ENCODE assay signal across 8 cellular contexts in the genomic region with DNA sequence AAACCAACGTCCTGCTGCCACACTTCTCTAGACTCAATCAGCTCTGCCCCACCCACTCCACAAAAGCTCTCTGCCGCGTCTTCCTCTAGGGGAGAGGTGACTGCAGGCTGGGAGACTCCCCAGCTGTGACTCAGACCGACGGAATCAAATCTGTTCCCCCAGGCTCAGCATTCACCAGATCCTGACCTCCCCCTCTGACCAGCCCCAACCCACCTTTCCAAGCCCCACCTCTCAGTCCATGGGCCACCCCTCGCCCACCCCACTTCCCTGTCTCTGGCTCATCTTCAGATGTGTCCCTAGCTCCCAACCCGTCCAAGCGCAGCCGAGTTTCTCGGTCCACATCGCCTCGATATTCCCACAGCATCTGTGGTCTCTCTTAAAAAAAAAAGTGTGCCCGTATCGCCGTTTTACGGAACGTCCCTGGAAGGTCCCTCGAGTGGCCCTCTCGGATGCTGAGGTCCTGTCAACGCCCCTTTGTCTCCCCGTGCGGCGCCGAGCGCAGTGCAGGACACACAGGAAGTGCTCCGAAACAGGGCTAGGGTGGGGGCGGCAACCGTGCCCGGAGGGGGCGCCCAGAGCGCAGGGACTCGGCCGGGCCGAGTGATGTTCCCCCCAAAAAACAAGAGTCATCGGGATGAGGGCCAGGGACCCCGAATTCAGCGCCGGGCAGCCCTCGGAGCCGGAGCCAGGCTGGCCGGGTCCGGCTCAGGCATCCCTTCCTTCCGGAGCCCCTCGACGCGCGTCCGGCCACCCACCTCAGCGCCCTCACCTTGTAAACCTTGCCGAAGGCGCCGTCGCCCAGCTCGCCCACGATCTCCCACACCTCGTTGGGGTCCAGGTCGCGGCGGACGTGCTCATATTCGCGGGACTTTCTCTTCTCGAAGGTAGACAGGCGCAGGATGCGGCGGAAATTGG. TPM values are rescaled to one million over a fixed set of nuclear protein-coding genes. Genes with fewer than 3 reads are reported as not detected.
DNase-seq lines count a peak whose midpoint lies in the region; ATAC-seq, FAIRE-seq and TF ChIP-seq lines count a peak whose summit lies in the region.

No MANE protein-coding gene starts in this region.

- no peaks in the 10 kb centered on the region for H3K9me3 ChIP-seq in Caco-2
- H3K9me3 ChIP-seq in adrenal gland (replicated peaks in 1 of 3), result no peaks in the 10 kb centered on the region
- no peaks in the 10 kb centered on the region for H3K9me3 ChIP-seq in right atrium auricular region

- BruUV-seq in Caco-2 (replicated peaks; lab: Mats Ljungman, UMichigan), result no TSS peak

- H3K4me1 ChIP-seq in Caco-2 (peaks cover 8% of the 10 kb centered on the region; the same call in 1 of the 2 replicates), adrenal gland (replicated peaks in 1 of 2) (peaks cover 5 to 21% of the 10 kb centered on the region in 2 donors), right atrium auricular region (peaks cover 0 to 29% of the 10 kb centered on the region in 2 donors)

- peak overlapping the region; percentile 67 to 90 (median 84) for H3K27ac ChIP-seq in adrenal gland
- peak overlapping the region; percentile 89 to 93 for H3K27ac ChIP-seq in right atrium auricular region

- H3K27ac Mint-ChIP-seq in Caco-2 (ENCODE audit: unreplicated experiment), result peak overlapping the region; percentile 36

- CTCF ChIA-PET in Caco-2 (lab: Charles Lee), result interaction anchor here (0.9 to 2.0 kb wide), 7 partner anchors 13 to 279 kb away, joined by 3 to 7 read pairs (median 4); no protein-coding TSS in a partner anchor

- peak overlapping the region; percentile 98 for H3K4me3 Mint-ChIP-seq in Caco-2 (ENCODE audit: unreplicated experiment)

- peak; percentile 25 for ATAC-seq in GM21381 (IDR thresholded peaks at IDR 0.05; ENCODE audit: unreplicated experiment)

- TF ChIP-seq POLR2A in adrenal gland (IDR thresholded peaks at IDR 0.05), result no peak

- no peaks in the 10 kb centered on the region for H3K36me3 ChIP-seq in Caco-2 (ENCODE audit: control insufficient read depth, insufficient read depth, low read length)
- H3K36me3 ChIP-seq in adrenal gland (replicated peaks in 1 of 2), result no peaks in the 10 kb centered on the region
- H3K36me3 ChIP-seq in right atrium auricular region, result no peaks in the 10 kb centered on the region

- POLR2A ChIA-PET in Caco-2 (lab: Charles Lee), result interaction anchor here (0.6 kb wide), 2 partner anchors 136 to 800 kb away, joined by 4 to 7 read pairs; no protein-coding TSS in a partner anchor

- H3K9me3 Mint-ChIP-seq in Caco-2 (ENCODE audit: unreplicated experiment), result no peaks in the 10 kb centered on the region

- peak overlapping the region; percentile 91 for H3K4me3 ChIP-seq in Caco-2 (ENCODE audit: low read depth, low read length)
- H3K4me3 ChIP-seq in adrenal gland, result peak overlapping the region; percentile 21 to 88 (median 82)
- peak overlapping the region; percentile 77 to 82 for H3K4me3 ChIP-seq in right atrium auricular region
- peak overlapping the region; percentile 87 for H3K4me3 ChIP-seq in retinal pigment epithelial cell (ENCODE audit: low read length)

- intact Hi-C loops in Caco-2 (cut with micrococcal nuclease; ENCODE audit: unreplicated experiment) (loop anchor here (1.0 to 5.0 kb wide), 6 partner anchors 25 to 275 kb away; a partner anchor contains a TSS), adrenal gland (cut with DNase I) (loop anchor here (2.0 to 10.0 kb wide), 3 partner anchors 75 to 97 kb away; a partner anchor contains a TSS)

- peaks cover 17% of the 10 kb centered on the region for H3K36me3 Mint-ChIP-seq in Caco-2 (ENCODE audit: insufficient read depth, unreplicated experiment)

- peak; percentile 49 to 53 for DNase-seq in Caco-2
- peak; percentile 69 for DNase-seq in HTR-8/SVneo (ENCODE audit: insufficient read length, low spot score)
- peak; percentile 64 for DNase-seq in T follicular helper cell (ENCODE audit: low read depth)
- DNase-seq in adrenal gland, result peak; percentile 56 to 71 (median 62)
- DNase-seq in right atrium auricular region (ENCODE audit: low spot score), result peak; percentile 77
- DNase-seq in retinal pigment epithelial cell (ENCODE audit: low read depth), result no peak
- no peak for DNase-seq in NCI-H128 (lab: John Stamatoyannopoulos, UW; ENCODE audit: unreplicated experiment)

- no peak for FAIRE-seq in HTR-8/SVneo (lab: Jason Lieb, UNC)

- TF ChIP-seq CTCF in Caco-2 (IDR thresholded peaks at IDR 0.05; ENCODE audit: insufficient read depth in 1 of 2, low read depth in 1 of 2, low read length in 1 of 2, severe bottlenecking in 1 of 2, unreplicated experiment in 1 of 2) (no peak), adrenal gland (IDR thresholded peaks at IDR 0.05) (peak in 1 of 6 experiments; percentile 3), right atrium auricular region (IDR thresholded peaks at IDR 0.05) (no peak), retinal pigment epithelial cell (conservative IDR thresholded peaks at IDR 0.05; ENCODE audit: low read depth, low read length) (no peak)

- H3K27me3 Mint-ChIP-seq in Caco-2 (ENCODE audit: insufficient read depth, unreplicated experiment), result peaks cover 3% of the 10 kb centered on the region

- H3K4me1 Mint-ChIP-seq in Caco-2 (ENCODE audit: low read depth, unreplicated experiment), result no peaks in the 10 kb centered on the region

- H3K27me3 ChIP-seq in Caco-2 (replicated peaks; ENCODE audit: control insufficient read depth, insufficient read depth, low read length), result no peaks in the 10 kb centered on the region
- H3K27me3 ChIP-seq in adrenal gland, result no peaks in the 10 kb centered on the region
- no peaks in the 10 kb centered on the region for H3K27me3 ChIP-seq in right atrium auricular region

- 0% methylated on average over 29 to 66 of the region's 66 CpGs for WGBS in adrenal gland, 4 donors

RNA-seq across cellular contexts. Expression of a gene that starts 0.6 kb away (rescaled TPM):
- 10.3 and 15.6 TPM in 2 replicates for total RNA-seq in Caco-2 (2022)
- total RNA-seq in adrenal gland, result 10 to 100 TPM in 7 of 8 donors, 1 to 10 TPM in 1; 6.6 to 39.1 (median 24.8) TPM
- polyA plus RNA-seq in adrenal gland, result 10 to 100 TPM in 2 of 3 donors, 1 to 10 TPM in 1; 5.5 to 17.1 (median 12.9) TPM
- 10 to 100 TPM in 1 of 2 donors, 1 to 10 TPM in 1; 6.9 to 10.8 TPM for total RNA-seq in right atrium auricular region

RNA-seq across cellular contexts. Expression of a gene that starts 6.6 kb away (rescaled TPM):
- total RNA-seq in Caco-2 (2022), result not detected in 2 replicates
- not detected for total RNA-seq in adrenal gland
- polyA plus RNA-seq in adrenal gland, result not detected
- not detected for total RNA-seq in right atrium auricular region

Comparison
In these comparisons a context has a peak if more than half of its experiments do, and no peak if none do; other contexts are left out.
1. DNase-seq: peak in Caco-2 (2 of 2), HTR-8/SVneo (single experiment), T follicular helper cell (single experiment), adrenal gland (7 of 7) and right atrium auricular region (single experiment); none in retinal pigment epithelial cell (single experiment) and NCI-H128 (single experiment).
2. Peak in every context shown above with its lines, with median percentiles within 50 percentile points of each other: H3K4me3 ChIP-seq.